In genomic region chr12:52903285-52903854, GRCh38 we compare ENCODE assay signal across 8 cellular contexts. TPM values are rescaled to one million over a fixed set of nuclear protein-coding genes. Genes with fewer than 3 reads are reported as not detected.
DNase-seq lines count a peak whose midpoint lies in the region; ATAC-seq and TF ChIP-seq lines count a peak whose summit lies in the region.

No MANE protein-coding gene starts in this region.

- no peak for TF ChIP-seq CTCF in BJ (IDR thresholded peaks at IDR 0.05; ENCODE audit: insufficient read depth, low read depth, low read length)
- TF ChIP-seq CTCF in HEK293 (tag by site-specific recombination; IDR thresholded peaks at IDR 0.05), result no peak
- TF ChIP-seq CTCF in fibroblast of the aortic adventitia (IDR thresholded peaks at IDR 0.05; ENCODE audit: insufficient read depth, low read length), result no peak

- peak; percentile 33 for ATAC-seq in activated T-helper 17 cell treated with anti-CD3 and anti-CD28 coated beads, Interleukin-2, amount 50 U/mL, for 72 hours (replicated peaks)
- ATAC-seq in natural killer cell treated with Interleukin-12 subunit alpha and Interleukin-12 subunit beta and Interleukin-15 and Interleukin-18, amount 100 ng/mL, for 72 hours, result peak; percentile 56 to 77

- H3K27ac Mint-ChIP-seq in activated T-helper 17 cell treated with anti-CD3 and anti-CD28 coated beads, Interleukin-2, amount 50 U/mL, for 72 hours, result no peak overlapping the region
- H3K27ac Mint-ChIP-seq in natural killer cell treated with Interleukin-12 subunit alpha and Interleukin-12 subunit beta and Interleukin-15 and Interleukin-18, amount 100 ng/mL, for 72 hours, result no peak overlapping the region

- H3K9me3 ChIP-seq in HEK293 (ENCODE audit: control insufficient read depth, insufficient read depth, low read depth, low read length) (no peaks in the 10 kb centered on the region), subcutaneous abdominal adipose tissue (ENCODE audit: control insufficient read depth in 5 of 5, low read length in 5 of 5) (no peaks in the 10 kb centered on the region)

- H3K27me3 ChIP-seq in BJ (ENCODE audit: control insufficient read depth, insufficient read depth, low read length) (no peaks in the 10 kb centered on the region), subcutaneous abdominal adipose tissue (ENCODE audit: control insufficient read depth in 5 of 5, insufficient read depth in 4 of 5, low read length in 5 of 5) (no peaks in the 10 kb centered on the region)

- peak overlapping the region; percentile 14 for H3K4me3 ChIP-seq in BJ (ENCODE audit: low read depth, low read length)
- peak overlapping the region; percentile 68 for H3K4me3 ChIP-seq in HEK293 (ENCODE audit: low read depth, low read length)
- H3K4me3 ChIP-seq in fibroblast of the aortic adventitia (ENCODE audit: low read depth, low read length), result peak overlapping the region; percentile 39
- peak overlapping the region; percentile 45 to 63 (median 55) for H3K4me3 ChIP-seq in subcutaneous abdominal adipose tissue (ENCODE audit: low read depth in 1 of 5, low read length in 5 of 5)

- H3K9ac ChIP-seq in subcutaneous abdominal adipose tissue (ENCODE audit: low read length in 5 of 5), result peak overlapping the region in 3 of 5 donors; percentile 48 to 76 (median 70)

- H3K27ac ChIP-seq in HEK293 (ENCODE audit: extremely low read depth, low read depth, low read length), result peak overlapping the region; percentile 54
- no peak overlapping the region for H3K27ac ChIP-seq in subcutaneous abdominal adipose tissue (ENCODE audit: low read depth, low read length)

- no peaks in the 10 kb centered on the region for H3K36me3 Mint-ChIP-seq in activated T-helper 17 cell treated with anti-CD3 and anti-CD28 coated beads, Interleukin-2, amount 50 U/mL, for 72 hours (ENCODE audit: low read depth)
- H3K36me3 Mint-ChIP-seq in natural killer cell treated with Interleukin-12 subunit alpha and Interleukin-12 subunit beta and Interleukin-15 and Interleukin-18, amount 100 ng/mL, for 72 hours, result no peaks in the 10 kb centered on the region

- DNase-seq in BJ (ENCODE audit: low read depth) (no peak), NCI-H774 (lab: John Stamatoyannopoulos, UW) (peak; percentile 86), fibroblast of the aortic adventitia (ENCODE audit: low read depth) (peak; percentile 65), GOT3 (lab: John Stamatoyannopoulos, UW) (no peak)
- no peak for DNase-seq in natural killer cell treated with Interleukin-12 subunit alpha and Interleukin-12 subunit beta and Interleukin-15 and Interleukin-18, amount 100 ng/mL, for 72 hours (ENCODE audit: low spot score)

- no peaks in the 10 kb centered on the region for H3K9me3 Mint-ChIP-seq in activated T-helper 17 cell treated with anti-CD3 and anti-CD28 coated beads, Interleukin-2, amount 50 U/mL, for 72 hours
- H3K9me3 Mint-ChIP-seq in natural killer cell treated with Interleukin-12 subunit alpha and Interleukin-12 subunit beta and Interleukin-15 and Interleukin-18, amount 100 ng/mL, for 72 hours, result no peaks in the 10 kb centered on the region

- CTCF ChIA-PET in BJ (lab: Yijun Ruan, JAX) (interaction anchor here (1.2 to 9.8 kb wide), 4 partner anchors 18 to 77 kb away, joined by 4 to 104 read pairs (median 15); no protein-coding TSS in a partner anchor), HEK293 (lab: Yijun Ruan, JAX) (interaction anchor here (0.7 to 20.1 kb wide), 7 partner anchors 13 to 590 kb away, joined by 5 to 316 read pairs (median 19); partner anchors contain the start of gene KRT18)

- POLR2A ChIA-PET in BJ (lab: Charles Lee), result no interaction called here
- POLR2A ChIA-PET in HEK293 (lab: Yijun Ruan, JAX), result interaction anchor here (0.6 to 7.8 kb wide), 18 partner anchors 9 to 756 kb away, joined by 3 to 202 read pairs (median 16); partner anchors contain the start of genes EIF4B and KRT18

- peak overlapping the region; percentile 53 for H3K4me3 Mint-ChIP-seq in activated T-helper 17 cell treated with anti-CD3 and anti-CD28 coated beads, Interleukin-2, amount 50 U/mL, for 72 hours
- peak overlapping the region; percentile 12 for H3K4me3 Mint-ChIP-seq in natural killer cell treated with Interleukin-12 subunit alpha and Interleukin-12 subunit beta and Interleukin-15 and Interleukin-18, amount 100 ng/mL, for 72 hours

- H3K4me1 ChIP-seq in HEK293 (ENCODE audit: control insufficient read depth, insufficient read depth, low read length), result peaks cover 18% of the 10 kb centered on the region
- H3K4me1 ChIP-seq in subcutaneous abdominal adipose tissue (ENCODE audit: control insufficient read depth in 5 of 5, insufficient read depth in 5 of 5, low read length in 5 of 5), result peaks cover 0 to 34% (median 22%) of the 10 kb centered on the region in 5 donors

- H3K36me3 ChIP-seq in BJ (ENCODE audit: control insufficient read depth, insufficient read depth, low read length) (peaks cover 5% of the 10 kb centered on the region), HEK293 (ENCODE audit: control insufficient read depth in 2 of 2, insufficient read depth in 1 of 2, low read length in 2 of 2) (peaks cover 20 to 39% of the 10 kb centered on the region in 2 experiments), subcutaneous abdominal adipose tissue (ENCODE audit: control insufficient read depth in 5 of 5, insufficient read depth in 5 of 5, low read length in 5 of 5) (no peaks in the 10 kb centered on the region)

- H3K4me1 Mint-ChIP-seq in activated T-helper 17 cell treated with anti-CD3 and anti-CD28 coated beads, Interleukin-2, amount 50 U/mL, for 72 hours, result peaks cover 4% of the 10 kb centered on the region
- peaks cover 6 to 7% of the 10 kb centered on the region in 2 donors for H3K4me1 Mint-ChIP-seq in natural killer cell treated with Interleukin-12 subunit alpha and Interleukin-12 subunit beta and Interleukin-15 and Interleukin-18, amount 100 ng/mL, for 72 hours (ENCODE audit: low read depth in 2 of 2)

- peaks cover 13% of the 10 kb centered on the region for H3K27me3 Mint-ChIP-seq in activated T-helper 17 cell treated with anti-CD3 and anti-CD28 coated beads, Interleukin-2, amount 50 U/mL, for 72 hours
- H3K27me3 Mint-ChIP-seq in natural killer cell treated with Interleukin-12 subunit alpha and Interleukin-12 subunit beta and Interleukin-15 and Interleukin-18, amount 100 ng/mL, for 72 hours, result peaks cover 11 to 18% of the 10 kb centered on the region in 2 donors

TF ChIP-seq in HEK293, 187 proteins besides CTCF, POLR2A, EP300 and RAD21 (continues in another document):
- TF ChIP-seq ZBTB7A (tag by site-specific recombination; IDR thresholded peaks at IDR 0.05; ENCODE audit: low read depth) (peak; percentile 97), ZBTB11 (tag by site-specific recombination; conservative IDR thresholded peaks at IDR 0.05; ENCODE audit: low read depth) (no peak), ZNF416 (tag by site-specific recombination; IDR thresholded peaks at IDR 0.05) (no peak), ZNF621 (tag by site-specific recombination; IDR thresholded peaks at IDR 0.05) (no peak)

RNA-seq across cellular contexts. Expression of gene KRT8, which starts 1.5 kb away (rescaled TPM):
- 31.1 and 41.6 TPM in 2 replicates for polyA plus RNA-seq in BJ (2011; rRNA removed)
- 16.4 and 29.0 TPM in 2 replicates for polyA minus RNA-seq in BJ (2011; rRNA and poly(A)+ RNA removed)
- 1 to 10 TPM in 1 of 2 donors, under 1 TPM in 1; 0.22 to 1.2 TPM for total RNA-seq in activated T-helper 17 cell treated with anti-CD3 and anti-CD28 coated beads, Interleukin-2, amount 50 U/mL, for 72 hours
- total RNA-seq in fibroblast of the aortic adventitia (ENCODE audit: low replicate concordance), result 5.4 and 15.4 TPM in 2 replicates
- total RNA-seq in natural killer cell treated with Interleukin-12 subunit alpha and Interleukin-12 subunit beta and Interleukin-15 and Interleukin-18, amount 100 ng/mL, for 72 hours, result under 1 TPM in 1 of 2 donors, not detected in 1; 0.33 TPM

RNA-seq across cellular contexts. Expression of gene KRT18, which starts 45.5 kb away (rescaled TPM):
- polyA plus RNA-seq in BJ (2011; rRNA removed), result 551 and 763 TPM in 2 replicates
- 450 and 481 TPM in 2 replicates for polyA minus RNA-seq in BJ (2011; rRNA and poly(A)+ RNA removed)
- 1 to 10 TPM; 3.4 to 4.8 TPM for total RNA-seq in activated T-helper 17 cell treated with anti-CD3 and anti-CD28 coated beads, Interleukin-2, amount 50 U/mL, for 72 hours
- 26.8 and 188 TPM in 2 replicates for total RNA-seq in fibroblast of the aortic adventitia (ENCODE audit: low replicate concordance)
- total RNA-seq in natural killer cell treated with Interleukin-12 subunit alpha and Interleukin-12 subunit beta and Interleukin-15 and Interleukin-18, amount 100 ng/mL, for 72 hours, result under 1 TPM; 0.67 to 0.74 TPM

RNA-seq across cellular contexts. Expression of gene KRT78, which starts 54.6 kb away (rescaled TPM):
- not detected in 2 replicates for polyA plus RNA-seq in BJ (2011; rRNA removed)
- polyA minus RNA-seq in BJ (2011; rRNA and poly(A)+ RNA removed), result not detected in 2 replicates
- total RNA-seq in activated T-helper 17 cell treated with anti-CD3 and anti-CD28 coated beads, Interleukin-2, amount 50 U/mL, for 72 hours, result not detected
- not detected in 2 replicates for total RNA-seq in fibroblast of the aortic adventitia (ENCODE audit: low replicate concordance)
- total RNA-seq in natural killer cell treated with Interleukin-12 subunit alpha and Interleukin-12 subunit beta and Interleukin-15 and Interleukin-18, amount 100 ng/mL, for 72 hours, result not detected

Comparison
In these comparisons a context has a peak if more than half of its experiments do, and no peak if none do; other contexts are left out.
1. DNase-seq: peak in NCI-H774 (single experiment) and fibroblast of the aortic adventitia (single experiment); none in BJ (single experiment), natural killer cell treated with Interleukin-12 subunit alpha and Interleukin-12 subunit beta and Interleukin-15 and Interleukin-18, amount 100 ng/mL, for 72 hours (single experiment) and GOT3 (single experiment).
2. H3K4me3 ChIP-seq: peak in every context shown above with its lines; median percentile 68 in HEK293; 55 in subcutaneous abdominal adipose tissue; 39 in fibroblast of the aortic adventitia; 14 in BJ.